ENCODE assay signal across 12 cellular contexts in the genomic region with DNA sequence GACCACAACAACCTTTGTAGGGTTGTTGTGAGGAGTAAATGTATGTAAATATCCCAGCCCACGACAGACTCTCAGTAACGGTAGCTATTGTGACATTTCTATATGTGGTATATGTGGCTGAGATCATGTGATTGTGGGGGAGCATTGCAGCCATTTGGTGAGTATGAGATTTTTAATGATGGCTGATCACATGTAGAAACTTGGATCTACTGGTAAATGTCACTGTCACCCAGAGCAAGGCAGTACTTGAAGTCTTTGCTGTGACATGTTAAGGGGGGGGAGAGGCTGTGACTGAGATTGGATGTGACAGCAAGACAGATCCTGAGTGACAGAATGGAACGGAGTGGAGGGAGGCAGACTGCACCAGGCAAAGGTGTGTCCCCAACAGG. TPM values are rescaled to one million over a fixed set of nuclear protein-coding genes. Genes with fewer than 3 reads are reported as not detected.
DNase-seq lines count a peak whose midpoint lies in the region; ATAC-seq and TF ChIP-seq lines count a peak whose summit lies in the region.
"Had no signal": no experiment of that assay in that cellular context is flagged by ENCODE, and none has a peak within 500 bp of the region (broad histone marks: within the 10 kb centered on the region; RNA-seq: fewer than 3 reads in every experiment).

No MANE protein-coding gene starts in this region.

- H3K4me1 Mint-ChIP-seq in H9 = peaks cover 17% of the 10 kb centered on the region in 2 experiments

- H2BK5ac ChIP-seq in H9 (ENCODE audit: insufficient read length, low read length) = no peak overlapping the region
- H2BK5ac ChIP-seq in mesenchymal stem cell (ENCODE audit: low read depth, low read length, poor library complexity, severe bottlenecking) = no peak overlapping the region

- no CpG with 5 or more reads among the region's 3 CpGs for WGBS in H9 (ENCODE audit: extremely low coverage, insufficient read length, low lambda C conversion rate)
- WGBS in mesenchymal stem cell = 96% methylated on average over 3 of the region's 3 CpGs

- H3K4ac ChIP-seq in H9 (ENCODE audit: low read depth, low read length) = no peak overlapping the region
- no peak overlapping the region for H3K4ac ChIP-seq in mesenchymal stem cell (ENCODE audit: low read depth in 1 of 2, low read length in 2 of 2)

- no peaks in the 10 kb centered on the region for H3K79me2 ChIP-seq in SU-DHL-6 (ENCODE audit: insufficient read depth, low read length)
- no peaks in the 10 kb centered on the region for H3K79me2 ChIP-seq in H9 (ENCODE audit: insufficient read depth, low read length)

- H3K27ac ChIP-seq in SU-DHL-6 (ENCODE audit: low read depth, low read length) (peak overlapping the region; percentile 93), Peyer's patch (peak overlapping the region in 2 of 4 donors; percentile 26 to 39), H9 (ENCODE audit: insufficient read length, low read depth, low read length) (no peak overlapping the region), mesenchymal stem cell (ENCODE audit: low read length, poor library complexity, severe bottlenecking) (no peak overlapping the region)

- H3K4me3 ChIP-seq in SU-DHL-6 (ENCODE audit: insufficient read depth, low read length, poor library complexity, severe bottlenecking) = no peak overlapping the region
- H3K4me3 ChIP-seq in mucosa of descending colon = no peak overlapping the region
- no peak overlapping the region for H3K4me3 ChIP-seq in Peyer's patch
- no peak overlapping the region for H3K4me3 ChIP-seq in mesenchymal stem cell (ENCODE audit: insufficient read depth in 1 of 2, low read depth in 1 of 2, low read length in 2 of 2)

- H4K8ac ChIP-seq in H9 (replicated peaks; ENCODE audit: insufficient read length, low read depth, low read length) (no peak overlapping the region), mesenchymal stem cell (ENCODE audit: low read length) (no peak overlapping the region)

- H3K23ac ChIP-seq in H9 (ENCODE audit: insufficient read length, low read depth, low read length) (no peak overlapping the region), mesenchymal stem cell (ENCODE audit: low read length in 2 of 2) (no peak overlapping the region)

- H2AFZ ChIP-seq in SU-DHL-6 (ENCODE audit: low read depth, low read length, severe bottlenecking) (peak overlapping the region; percentile 82), H9 (ENCODE audit: low read length) (no peak overlapping the region), mesenchymal stem cell (ENCODE audit: low read depth, low read length) (no peak overlapping the region)

- H3K9me3 Mint-ChIP-seq in H9 = no peaks in the 10 kb centered on the region

- no peaks in the 10 kb centered on the region for H3K23me2 ChIP-seq in H9 (ENCODE audit: insufficient read length, low read depth, low read length, poor library complexity, severe bottlenecking)

- H3K9me3 ChIP-seq in SU-DHL-6 (ENCODE audit: insufficient read depth, low read length) (no peaks in the 10 kb centered on the region), mucosa of descending colon (no peaks in the 10 kb centered on the region), Peyer's patch (no peaks in the 10 kb centered on the region), H9 (ENCODE audit: control insufficient read depth, low read depth, low read length) (no peaks in the 10 kb centered on the region), mesenchymal stem cell (ENCODE audit: control insufficient read depth, low read length) (no peaks in the 10 kb centered on the region)

- H3K36me3 Mint-ChIP-seq in H9 (ENCODE audit: insufficient read depth in 1 of 3, low read depth in 3 of 3) = peaks cover 13 to 42% (median 30%) of the 10 kb centered on the region in 3 experiments; a peak in 6 of 7 replicates

- H4K20me1 ChIP-seq in SU-DHL-6 (ENCODE audit: low read depth, low read length) = no peaks in the 10 kb centered on the region
- no peaks in the 10 kb centered on the region for H4K20me1 ChIP-seq in H9 (ENCODE audit: control insufficient read depth, insufficient read depth, insufficient read length)

- no peak overlapping the region for H3T11ph ChIP-seq in H9 (ENCODE audit: low read length)

- H3K4me3 Mint-ChIP-seq in H9 = no peak overlapping the region

- DNase-seq in GF-D8 (lab: John Stamatoyannopoulos, UW) (peak; percentile 83), mucosa of descending colon (no peak), Peyer's patch (no peak), H9 (no peak), mesenchymal stem cell (no peak)
- DNase-seq: mesendoderm, NCI-H2081 had no signal

- no peak overlapping the region for H2BK12ac ChIP-seq in H9 (ENCODE audit: insufficient read length, low read depth, low read length)
- peak overlapping the region in 1 of 2 experiments; percentile 66 for H2BK12ac ChIP-seq in mesenchymal stem cell (ENCODE audit: low read length in 2 of 2)

- no peaks in the 10 kb centered on the region for H3K9me2 ChIP-seq in SU-DHL-6 (replicated peaks; ENCODE audit: insufficient read depth, low read length)

- no peak overlapping the region for H2BK120ac ChIP-seq in H9 (ENCODE audit: low read depth, low read length, poor library complexity, severe bottlenecking)
- no peak overlapping the region for H2BK120ac ChIP-seq in mesenchymal stem cell (ENCODE audit: low read depth, low read length)

- H3K36me3 ChIP-seq in SU-DHL-6 (ENCODE audit: low read length) = no peaks in the 10 kb centered on the region
- H3K36me3 ChIP-seq in mucosa of descending colon (ENCODE audit: low read depth) = no peaks in the 10 kb centered on the region
- no peaks in the 10 kb centered on the region for H3K36me3 ChIP-seq in Peyer's patch
- peaks cover 0 to 11% of the 10 kb centered on the region in 2 experiments for H3K36me3 ChIP-seq in mesenchymal stem cell (ENCODE audit: control insufficient read depth in 1 of 2, insufficient read depth in 2 of 2, low read depth in 1 of 2, low read length in 2 of 2)

- H3K56ac ChIP-seq in H9 (ENCODE audit: insufficient read length, low read depth, low read length) = no peak overlapping the region

- no peak overlapping the region for H4K91ac ChIP-seq in H9 (ENCODE audit: insufficient read length, low read depth, low read length)
- no peak overlapping the region for H4K91ac ChIP-seq in mesenchymal stem cell (ENCODE audit: low read length)

- H2BK20ac ChIP-seq in H9 (ENCODE audit: low read depth, low read length, poor library complexity, severe bottlenecking) = no peak overlapping the region

- TF ChIP-seq CTCF in SU-DHL-6 (IDR thresholded peaks at IDR 0.05; ENCODE audit: insufficient read depth, low read length, poor library complexity, severe bottlenecking) (no peak), mucosa of descending colon (IDR thresholded peaks at IDR 0.05) (no peak), Peyer's patch (IDR thresholded peaks at IDR 0.05) (no peak), H9 (conservative IDR thresholded peaks at IDR 0.05) (no peak)

- H3K27me3 Mint-ChIP-seq in H9 (ENCODE audit: low read depth) = no peaks in the 10 kb centered on the region

- H2BK15ac ChIP-seq in H9 (ENCODE audit: low read depth, low read length) = no peak overlapping the region
- no peak overlapping the region for H2BK15ac ChIP-seq in mesenchymal stem cell (ENCODE audit: low read depth, poor library complexity, severe bottlenecking)

- peak overlapping the region; percentile 49 for H3K9ac ChIP-seq in SU-DHL-6 (ENCODE audit: low read length)
- no peak overlapping the region for H3K9ac ChIP-seq in H9 (ENCODE audit: extremely low read depth, insufficient read length, low read length)
- no peak overlapping the region for H3K9ac ChIP-seq in mesenchymal stem cell (ENCODE audit: low read length)

- H4K5ac ChIP-seq in H9 (ENCODE audit: insufficient read length, low read depth, low read length) = no peak overlapping the region

- intact Hi-C loops in mucosa of descending colon (cut with DNase I, micrococcal nuclease) = no loop called here

- H2AK5ac ChIP-seq in H9 (ENCODE audit: insufficient read length, low read length) = no peak overlapping the region
- H2AK5ac ChIP-seq in mesenchymal stem cell (ENCODE audit: low read length, severe bottlenecking) = no peak overlapping the region

- no peaks in the 10 kb centered on the region for H3K27me3 ChIP-seq in SU-DHL-6 (ENCODE audit: low read length)
- no peaks in the 10 kb centered on the region for H3K27me3 ChIP-seq in Peyer's patch
- no peaks in the 10 kb centered on the region for H3K27me3 ChIP-seq in H9 (ENCODE audit: insufficient read depth, low read length)
- H3K27me3 ChIP-seq in mesenchymal stem cell (ENCODE audit: control insufficient read depth in 1 of 2, insufficient read depth in 1 of 2, low read length in 2 of 2) = no peaks in the 10 kb centered on the region

- no peak for TF ChIP-seq POLR2A in Peyer's patch (IDR thresholded peaks at IDR 0.05)

- no peak overlapping the region for H3K18ac ChIP-seq in H9 (ENCODE audit: insufficient read length, low read depth, low read length)
- no peak overlapping the region for H3K18ac ChIP-seq in mesenchymal stem cell (ENCODE audit: low read depth in 1 of 2, low read length in 2 of 2)

- no peak overlapping the region for H3K14ac ChIP-seq in H9 (ENCODE audit: insufficient read depth, low read length)
- no peak overlapping the region for H3K14ac ChIP-seq in mesenchymal stem cell (ENCODE audit: low read length in 2 of 2)

- H3K4me1 ChIP-seq in mucosa of descending colon (ENCODE audit: low read depth) (no peaks in the 10 kb centered on the region), Peyer's patch (peaks cover 0 to 10% (median 0%) of the 10 kb centered on the region in 4 donors), H9 (ENCODE audit: insufficient read depth, low read length) (peaks cover 8% of the 10 kb centered on the region; the same call in 1 of the 2 replicates), mesenchymal stem cell (ENCODE audit: control insufficient read depth, insufficient read depth, low read depth, low read length) (no peaks in the 10 kb centered on the region)

- peaks cover 16% of the 10 kb centered on the region for H3F3A ChIP-seq in SU-DHL-6 (ENCODE audit: insufficient read depth)

- H3K79me1 ChIP-seq in H9 (ENCODE audit: insufficient read depth, low read depth, low read length, poor library complexity, severe bottlenecking) (no peaks in the 10 kb centered on the region), mesenchymal stem cell (replicated peaks; ENCODE audit: low read length, poor library complexity, severe bottlenecking) (no peaks in the 10 kb centered on the region)

- ATAC-seq in HG03159 (IDR thresholded peaks at IDR 0.05; ENCODE audit: unreplicated experiment) (peak; percentile 61), mucosa of descending colon (peak; percentile 39), esophagus mucosa (no peak)

- peak overlapping the region; percentile 58 for H3K4me2 ChIP-seq in SU-DHL-6 (ENCODE audit: low read depth, low read length, poor library complexity, severe bottlenecking)
- no peak overlapping the region for H3K4me2 ChIP-seq in H9 (ENCODE audit: insufficient read depth, insufficient read length, low read length)
- no peak overlapping the region for H3K4me2 ChIP-seq in mesenchymal stem cell (ENCODE audit: low read length, poor library complexity, severe bottlenecking)

- H3K27ac Mint-ChIP-seq in H9 = peak overlapping the region in 1 of 3 experiments; percentile 2; a peak in 2 of 7 replicates

RNA-seq across cellular contexts. Expression of a gene that starts 23.9 kb away (rescaled TPM):
- 100 to 1,000 TPM in 1 of 3 donors, 10 to 100 TPM in 2; 56.8 to 103 (median 61.9) TPM for total RNA-seq in mucosa of descending colon
- 10 to 100 TPM; 46.8 to 97.4 (median 64.1) TPM for total RNA-seq in Peyer's patch
- 18.7 and 20.8 TPM in 2 replicates for total RNA-seq in H9 (2021)
- polyA plus RNA-seq in mesenchymal stem cell (2013, experiment 1 of 2) = 38.6 TPM
- polyA plus RNA-seq in mesenchymal stem cell (2013, experiment 2 of 2) = 34.2 TPM
- 15.0 TPM for total RNA-seq in esophagus mucosa

RNA-seq across cellular contexts. Expression of a gene that starts 47.9 kb away (rescaled TPM):
- total RNA-seq in mucosa of descending colon (10 to 100 TPM in 1 of 3 donors, 1 to 10 TPM in 2; 3.4 to 15.5 (median 5.7) TPM), Peyer's patch (10 to 100 TPM in 1 of 4 donors, 1 to 10 TPM in 3; 5.4 to 45.4 (median 8.2) TPM), H9 (2021) (24.5 and 24.7 TPM in 2 replicates), esophagus mucosa (11.8 TPM)
- polyA plus RNA-seq in mesenchymal stem cell (2013, experiment 1 of 2) = 1.6 TPM
- 1.2 TPM for polyA plus RNA-seq in mesenchymal stem cell (2013, experiment 2 of 2)

RNA-seq across cellular contexts. Expression of a gene that starts 55.0 kb away (rescaled TPM):
- under 1 TPM; 0.25 to 0.43 (median 0.34) TPM for total RNA-seq in mucosa of descending colon
- total RNA-seq in Peyer's patch = not detected
- total RNA-seq in H9 (2021) = 0.26 TPM in 1 of 2 replicates, not detected in the other
- polyA plus RNA-seq in mesenchymal stem cell (2013, experiment 1 of 2) = not detected
- polyA plus RNA-seq in mesenchymal stem cell (2013, experiment 2 of 2) = not detected
- total RNA-seq in esophagus mucosa = not detected
- total RNA-seq: astrocyte, subcutaneous adipose tissue had no signal
